ENCODE assay signal across 1 cellular context in the genomic region with DNA sequence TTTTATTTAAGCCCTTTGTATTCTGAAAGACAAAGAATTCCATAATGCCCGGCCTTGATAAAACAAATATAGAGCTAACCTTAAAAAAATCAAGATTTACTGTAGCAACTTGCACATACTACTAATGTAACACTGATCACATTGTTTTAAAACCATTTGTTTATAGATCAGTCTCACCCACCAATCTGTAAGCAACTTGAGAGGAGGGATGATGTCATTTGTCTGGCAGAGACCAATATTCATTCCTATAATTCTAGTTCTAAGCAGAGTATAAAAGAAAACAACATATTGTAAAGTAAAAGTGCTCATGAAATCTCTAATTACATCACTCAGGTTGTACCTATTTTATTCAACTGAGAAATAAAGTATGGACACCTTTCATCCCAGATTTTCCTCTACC.
TF ChIP-seq lines count a peak whose summit lies in the region.

No MANE protein-coding gene starts in this region.

TF ChIP-seq in IMR-90, 13 proteins besides CTCF, POLR2A, EP300 and RAD21:
- TF ChIP-seq ELK1 (IDR thresholded peaks at IDR 0.05; ENCODE audit: borderline replicate concordance, low read depth, low read length) (no peak), MAFK (IDR thresholded peaks at IDR 0.05; ENCODE audit: low read depth, low read length) (no peak), MXI1 (IDR thresholded peaks at IDR 0.05; ENCODE audit: borderline replicate concordance, low read depth, low read length) (no peak), BHLHE40 (IDR thresholded peaks at IDR 0.05; ENCODE audit: low read depth, low read length) (no peak), FOS (IDR thresholded peaks at IDR 0.05; ENCODE audit: low read depth, low read length) (no peak), NFE2L2 (IDR thresholded peaks at IDR 0.05; ENCODE audit: low read depth, low read length) (no peak), CEBPB (IDR thresholded peaks at IDR 0.05; ENCODE audit: low read depth, low read length) (no peak), SMC3 (IDR thresholded peaks at IDR 0.05; ENCODE audit: low read depth, low read length) (no peak)
TF ChIP-seq in IMR-90: peak in this region for 0.
